10 cellular contexts compared by ENCODE assay signal in genomic region chr14:34711808-34712712, GRCh38. TPM values are rescaled to one million over a fixed set of nuclear protein-coding genes. Genes with fewer than 3 reads are reported as not detected.
DNase-seq lines count a peak whose midpoint lies in the region; FAIRE-seq and TF ChIP-seq lines count a peak whose summit lies in the region.
"Had no signal": no experiment of that assay in that cellular context is flagged by ENCODE, and none has a peak within 500 bp of the region (broad histone marks: within the 10 kb centered on the region; RNA-seq: fewer than 3 reads in every experiment).

No MANE protein-coding gene starts in this region.

- no peak for DNase-seq in H54 (ENCODE audit: insufficient read length, low spot score)
- DNase-seq in adipocyte (ENCODE audit: low read depth): peak; percentile 50
- no peak for DNase-seq in substantia nigra (lab: John Stamatoyannopoulos, UW)
- DNase-seq in stimulated activated CD4-positive, alpha-beta T cell treated with anti-CD3 and anti-CD28 coated beads, Interleukin-1b, Interleukin-23, amount 100 ng/mL, for 48 hours: no peak
- DNase-seq in islet precursor cell: no peak
- no peak for DNase-seq in H7
- DNase-seq: activated CD4-positive, alpha-beta memory T cell treated with anti-CD3 and anti-CD28 coated beads, Interleukin-2, amount 10 ng/mL, durations not matched to agents 7 days and 5 days; activated naive CD8-positive, alpha-beta T cell treated with anti-CD3 and anti-CD28 coated beads, Interleukin-2, amount 50 U/mL, for 24 hours; NCI-H510A treated with DMSO at 0.1 percent for 48 hours had no signal

- H3K36me3 ChIP-seq in adipocyte (ENCODE audit: control insufficient read depth, insufficient read depth, low read length, severe bottlenecking) (peaks cover 8% of the 10 kb centered on the region), liver (ENCODE audit: control insufficient read depth in 4 of 4, insufficient read depth in 3 of 4, low read depth in 1 of 4, low read length in 3 of 4) (peaks cover 2 to 8% (median 5%) of the 10 kb centered on the region in 4 donors), H7 (replicated peaks; ENCODE audit: control insufficient read depth, insufficient read depth, low read length) (peaks cover 1% of the 10 kb centered on the region; the same call in 1 of the 2 replicates)

- 84% methylated on average over 4 of the region's 4 CpGs for WGBS in liver

- H3K4me1 ChIP-seq in adipocyte (ENCODE audit: control insufficient read depth, insufficient read depth, low read length) (peaks cover 52% of the 10 kb centered on the region), liver (ENCODE audit: control insufficient read depth in 4 of 4, insufficient read depth in 4 of 4, low read length in 3 of 4) (peaks cover 2 to 31% (median 12%) of the 10 kb centered on the region in 4 donors)

- TF ChIP-seq RAD21 in liver (IDR thresholded peaks at IDR 0.05): no peak

- no peaks in the 10 kb centered on the region for H3K9me3 ChIP-seq in adipocyte (ENCODE audit: control insufficient read depth, low read length)
- H3K9me3 ChIP-seq in liver (ENCODE audit: control insufficient read depth in 4 of 4, low read length in 3 of 4): no peaks in the 10 kb centered on the region

- H3K27ac ChIP-seq in liver (ENCODE audit: low read depth in 1 of 2, low read length in 2 of 2) (peak overlapping the region; percentile 20 to 32), substantia nigra (ENCODE audit: low read depth, low read length, poor library complexity, severe bottlenecking) (peak overlapping the region; percentile 71)

- TF ChIP-seq POLR2A in H54 (IDR thresholded peaks at IDR 0.05; ENCODE audit: low read depth, low read length): no peak

- no peak for TF ChIP-seq CTCF in liver (IDR thresholded peaks at IDR 0.05; ENCODE audit: low read depth, low read length, missing input control)

- H3K4me3 ChIP-seq in adipocyte (ENCODE audit: low read length) (peak overlapping the region; percentile 95), liver (ENCODE audit: low read depth in 1 of 3, low read length in 3 of 3) (no peak overlapping the region), H7 (ENCODE audit: insufficient read depth, low read depth, low read length) (no peak overlapping the region)

- H3K9ac ChIP-seq in adipocyte (ENCODE audit: low read length) (peak overlapping the region; percentile 76), liver (ENCODE audit: low read depth in 1 of 2, low read length in 2 of 2) (peak overlapping the region in 1 of 2 donors; percentile 31)

- H3K27me3 ChIP-seq in adipocyte (replicated peaks; ENCODE audit: control insufficient read depth, insufficient read depth, low read length) (no peaks in the 10 kb centered on the region), liver (ENCODE audit: control insufficient read depth in 4 of 4, insufficient read depth in 4 of 4, low read length in 3 of 4) (no peaks in the 10 kb centered on the region), H7 (ENCODE audit: control insufficient read depth, insufficient read depth, low read length) (peaks cover 5% of the 10 kb centered on the region; the same call in 1 of the 2 replicates)

- FAIRE-seq in H54 (lab: Jason Lieb, UNC): peak; percentile 11

TF ChIP-seq in liver, 16 proteins besides CTCF, POLR2A, EP300 and RAD21:
- TF ChIP-seq TAF1 (conservative IDR thresholded peaks at IDR 0.05): no peak
- no peak for TF ChIP-seq HNF4G (IDR thresholded peaks at IDR 0.05)
- no peak for TF ChIP-seq GABPA (IDR thresholded peaks at IDR 0.05 in 1 of 2, conservative IDR thresholded peaks at IDR 0.05 in 1 of 2)
- TF ChIP-seq, protein P1, sequence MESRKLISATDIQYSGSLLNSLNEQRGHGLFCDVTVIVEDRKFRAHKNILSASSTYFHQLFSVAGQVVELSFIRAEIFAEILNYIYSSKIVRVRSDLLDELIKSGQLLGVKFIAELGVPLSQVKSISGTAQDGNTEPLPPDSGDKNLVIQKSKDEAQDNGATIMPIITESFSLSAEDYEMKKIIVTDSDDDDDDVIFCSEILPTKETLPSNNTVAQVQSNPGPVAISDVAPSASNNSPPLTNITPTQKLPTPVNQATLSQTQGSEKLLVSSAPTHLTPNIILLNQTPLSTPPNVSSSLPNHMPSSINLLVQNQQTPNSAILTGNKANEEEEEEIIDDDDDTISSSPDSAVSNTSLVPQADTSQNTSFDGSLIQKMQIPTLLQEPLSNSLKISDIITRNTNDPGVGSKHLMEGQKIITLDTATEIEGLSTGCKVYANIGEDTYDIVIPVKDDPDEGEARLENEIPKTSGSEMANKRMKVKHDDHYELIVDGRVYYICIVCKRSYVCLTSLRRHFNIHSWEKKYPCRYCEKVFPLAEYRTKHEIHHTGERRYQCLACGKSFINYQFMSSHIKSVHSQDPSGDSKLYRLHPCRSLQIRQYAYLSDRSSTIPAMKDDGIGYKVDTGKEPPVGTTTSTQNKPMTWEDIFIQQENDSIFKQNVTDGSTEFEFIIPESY (IDR thresholded peaks at IDR 0.05): no peak
- no peak for TF ChIP-seq YY1 (IDR thresholded peaks at IDR 0.05)
- no peak for TF ChIP-seq REST (IDR thresholded peaks at IDR 0.05)
- no peak for TF ChIP-seq EGR1 (IDR thresholded peaks at IDR 0.05; ENCODE audit: low read depth in 2 of 2)
- no peak for TF ChIP-seq RXRA (IDR thresholded peaks at IDR 0.05)
- no peak for TF ChIP-seq SP1 (IDR thresholded peaks at IDR 0.05)
- TF ChIP-seq JUND (IDR thresholded peaks at IDR 0.05): no peak
- no peak for TF ChIP-seq MAX (IDR thresholded peaks at IDR 0.05)
- TF ChIP-seq HNF4A (conservative IDR thresholded peaks at IDR 0.05): no peak
- TF ChIP-seq FOXA1 (IDR thresholded peaks at IDR 0.05): no peak
- TF ChIP-seq FOXA2 (IDR thresholded peaks at IDR 0.05): no peak
TF ChIP-seq in liver: peak in this region for 0.

RNA-seq across cellular contexts. Expression of gene CFL2, which starts 2.3 kb away (rescaled TPM):
- 10 to 100 TPM; 37.2 to 70.2 TPM for total RNA-seq in liver
- polyA plus RNA-seq in liver: 10 to 100 TPM; 55.1 to 76.1 TPM
- 14.8 and 19.3 TPM in 2 replicates for total RNA-seq in H7 (2014; rRNA removed; shearing (Covaris generic))
